ENCODE assay signal across 1 cellular context in genomic region chr2:207833265-207833751, GRCh38.
TF ChIP-seq lines count a peak whose summit lies in the region.

No MANE protein-coding gene starts in this region.

TF ChIP-seq in HepG2, 621 proteins besides CTCF, POLR2A, EP300 and RAD21 (continued from another document):
- TF ChIP-seq ZBTB25 (CRISPR knock-in tag; IDR thresholded peaks at IDR 0.05): peak; percentile 44; the same call in 1 of the 2 replicates
- TF ChIP-seq ZFP36 (IDR thresholded peaks at IDR 0.05; ENCODE audit: borderline replicate concordance, low read depth, low read length, partially characterized antibody): no peak
- no peak for TF ChIP-seq XBP1 (CRISPR knock-in tag; IDR thresholded peaks at IDR 0.05)
- no peak for TF ChIP-seq ZNF432 (CRISPR knock-in tag; IDR thresholded peaks at IDR 0.05; ENCODE audit: borderline replicate concordance)
- TF ChIP-seq ZNF629 (CRISPR knock-in tag; conservative IDR thresholded peaks at IDR 0.05): no peak
- TF ChIP-seq NFE2 (CRISPR knock-in tag; IDR thresholded peaks at IDR 0.05): no peak
- TF ChIP-seq NCOA1 (CRISPR knock-in tag; IDR thresholded peaks at IDR 0.05): no peak
- TF ChIP-seq ZNF10 (CRISPR knock-in tag; IDR thresholded peaks at IDR 0.05; ENCODE audit: borderline replicate concordance, low read depth): no peak
- no peak for TF ChIP-seq ZNF780A (CRISPR knock-in tag; IDR thresholded peaks at IDR 0.05)
- no peak for TF ChIP-seq ZNF672 (CRISPR knock-in tag; IDR thresholded peaks at IDR 0.05)
